8 cellular contexts compared by ENCODE assay signal in the genomic region with DNA sequence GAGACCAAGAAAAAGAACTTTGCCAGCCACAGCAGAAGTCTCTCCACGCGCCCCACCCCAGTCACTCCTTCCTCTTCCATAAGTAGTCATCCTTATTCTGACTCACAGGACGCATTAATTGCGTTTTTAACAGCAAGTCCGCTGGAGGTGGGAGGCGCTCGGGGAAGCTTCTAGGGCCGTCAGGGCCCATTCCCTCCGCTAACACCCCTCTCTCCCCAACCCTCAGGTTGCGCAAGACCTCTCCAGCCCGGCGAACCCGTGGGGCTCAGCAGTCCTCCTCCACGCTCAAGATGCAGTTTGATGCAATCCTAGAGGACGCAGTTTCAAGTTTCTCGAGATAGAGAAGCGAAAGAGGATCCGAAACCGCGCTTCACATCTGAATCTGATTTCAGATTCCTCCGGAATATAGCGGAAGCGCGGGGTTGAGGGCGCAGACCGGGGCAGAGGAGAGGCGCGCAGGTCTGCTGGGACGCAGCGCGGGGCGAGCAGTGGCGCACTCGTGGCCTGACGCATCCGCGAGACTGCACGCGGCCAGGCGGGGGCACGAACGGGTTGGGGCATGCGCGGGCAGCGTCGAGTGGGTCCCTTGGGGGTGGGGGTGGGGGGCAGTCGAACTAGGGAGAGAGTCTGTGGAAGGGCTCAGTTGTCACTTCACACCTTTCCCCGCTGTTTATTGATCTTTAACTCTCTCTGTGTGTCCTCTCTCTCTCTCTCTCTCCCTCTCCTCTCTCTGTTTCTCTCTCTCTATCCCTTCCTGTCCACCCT. TPM values are rescaled to one million over a fixed set of nuclear protein-coding genes. Genes with fewer than 3 reads are reported as not detected.
DNase-seq lines count a peak whose midpoint lies in the region; ATAC-seq and TF ChIP-seq lines count a peak whose summit lies in the region.

No MANE protein-coding gene starts in this region.

- H3K4me1 Mint-ChIP-seq in Caco-2 (ENCODE audit: low read depth, unreplicated experiment) = peaks cover 20% of the 10 kb centered on the region
- peaks cover 9% of the 10 kb centered on the region for H3K4me1 Mint-ChIP-seq in activated T-helper 2 cell treated with anti-CD3 and anti-CD28 coated beads, Interferon-gamma antibody, Interleukin-2, Interleukin-4, amounts not matched to agents 10 μg/mL and 5 μg/mL and 100 μg/mL, durations not matched to agents 14 hours and 24 hours and 36 hours (ENCODE audit: low read depth)
- H3K4me1 Mint-ChIP-seq in nephron = peaks cover 11% of the 10 kb centered on the region

- H3K36me3 ChIP-seq in Caco-2 (ENCODE audit: control insufficient read depth, insufficient read depth, low read length) = no peaks in the 10 kb centered on the region

- H3K27ac ChIP-seq in substantia nigra (ENCODE audit: low read depth, low read length, poor library complexity, severe bottlenecking) = peak overlapping the region; percentile 11

- H3K27me3 Mint-ChIP-seq in Caco-2 (ENCODE audit: insufficient read depth, unreplicated experiment) (no peaks in the 10 kb centered on the region), nephron (ENCODE audit: low read depth) (peaks cover 16% of the 10 kb centered on the region)
- H3K27me3 Mint-ChIP-seq in activated T-helper 2 cell treated with anti-CD3 and anti-CD28 coated beads, Interferon-gamma antibody, Interleukin-2, Interleukin-4, amounts not matched to agents 10 μg/mL and 5 μg/mL and 100 μg/mL, durations not matched to agents 14 hours and 24 hours and 36 hours (ENCODE audit: low read depth) = peaks cover 30% of the 10 kb centered on the region

- H3K4me3 ChIP-seq in Caco-2 (ENCODE audit: low read depth, low read length) (peak overlapping the region; percentile 66), fibroblast of villous mesenchyme (ENCODE audit: low read depth, low read length) (peak overlapping the region; percentile 63)

- H3K4me3 Mint-ChIP-seq in Caco-2 (ENCODE audit: unreplicated experiment) = peak overlapping the region; percentile 84
- H3K4me3 Mint-ChIP-seq in activated T-helper 2 cell treated with anti-CD3 and anti-CD28 coated beads, Interferon-gamma antibody, Interleukin-2, Interleukin-4, amounts not matched to agents 10 μg/mL and 5 μg/mL and 100 μg/mL, durations not matched to agents 14 hours and 24 hours and 36 hours (ENCODE audit: low read depth) = peak overlapping the region; percentile 83
- H3K4me3 Mint-ChIP-seq in nephron = peak overlapping the region; percentile 85 to 90 (median 87)

- H3K27me3 ChIP-seq in Caco-2 (replicated peaks; ENCODE audit: control insufficient read depth, insufficient read depth, low read length) = no peaks in the 10 kb centered on the region

- peaks cover 25% of the 10 kb centered on the region for H3K4me1 ChIP-seq in Caco-2

- CTCF ChIA-PET in Caco-2 (lab: Charles Lee) = interaction anchor here (0.8 to 1.9 kb wide), 3 partner anchors 29 to 160 kb away, joined by 3 to 6 read pairs (median 5); a partner anchor contains a TSS

- POLR2A ChIA-PET in Caco-2 (lab: Charles Lee) = no interaction called here

- H3K9me3 ChIP-seq in Caco-2 = no peaks in the 10 kb centered on the region

- DNase-seq in Caco-2 = peak; percentile 73 to 79
- peak; percentile 97 for DNase-seq in OCI-M1 (lab: John Stamatoyannopoulos, UW)
- DNase-seq in activated T-helper 2 cell treated with anti-CD3 and anti-CD28 coated beads, Interferon-gamma antibody, Interleukin-2, Interleukin-4, amounts not matched to agents 10 μg/mL and 5 μg/mL and 100 μg/mL, durations not matched to agents 14 hours and 24 hours and 36 hours (ENCODE audit: low spot score) = peak; percentile 58
- DNase-seq in fibroblast of villous mesenchyme (ENCODE audit: low read depth) = peak; percentile 97
- peak in 47 of 49 donors; percentile 30 to 91 (median 75) for DNase-seq in substantia nigra (lab: John Stamatoyannopoulos, UW)

- TSS peak; percentile 85 for BruUV-seq in Caco-2 (replicated peaks; lab: Mats Ljungman, UMichigan)

- intact Hi-C loops in Caco-2 (cut with micrococcal nuclease; ENCODE audit: unreplicated experiment) = loop anchor here (2.0 kb wide), 1 partner anchor 48 kb away; no protein-coding TSS in a partner anchor
- intact Hi-C loops in activated T-helper 2 cell treated with anti-CD3 and anti-CD28 coated beads, Interferon-gamma antibody, Interleukin-2, Interleukin-4, amounts not matched to agents 10 μg/mL and 5 μg/mL and 100 μg/mL, durations not matched to agents 14 hours and 24 hours and 36 hours (cut with micrococcal nuclease) = loop anchor here (2.0 kb wide), 1 partner anchor 38 kb away; a partner anchor contains a TSS

- H3K9me3 Mint-ChIP-seq in Caco-2 (ENCODE audit: unreplicated experiment) (no peaks in the 10 kb centered on the region), nephron (no peaks in the 10 kb centered on the region)
- H3K9me3 Mint-ChIP-seq in activated T-helper 2 cell treated with anti-CD3 and anti-CD28 coated beads, Interferon-gamma antibody, Interleukin-2, Interleukin-4, amounts not matched to agents 10 μg/mL and 5 μg/mL and 100 μg/mL, durations not matched to agents 14 hours and 24 hours and 36 hours = no peaks in the 10 kb centered on the region

- H3K27ac Mint-ChIP-seq in Caco-2 (ENCODE audit: unreplicated experiment) = peak overlapping the region; percentile 47
- peak overlapping the region; percentile 70 for H3K27ac Mint-ChIP-seq in activated T-helper 2 cell treated with anti-CD3 and anti-CD28 coated beads, Interferon-gamma antibody, Interleukin-2, Interleukin-4, amounts not matched to agents 10 μg/mL and 5 μg/mL and 100 μg/mL, durations not matched to agents 14 hours and 24 hours and 36 hours
- H3K27ac Mint-ChIP-seq in nephron = peak overlapping the region in 2 of 3 experiments; percentile 41 to 52

- H3K36me3 Mint-ChIP-seq in Caco-2 (ENCODE audit: insufficient read depth, unreplicated experiment) (peaks cover 6% of the 10 kb centered on the region), nephron (ENCODE audit: low read depth) (no peaks in the 10 kb centered on the region)
- H3K36me3 Mint-ChIP-seq in activated T-helper 2 cell treated with anti-CD3 and anti-CD28 coated beads, Interferon-gamma antibody, Interleukin-2, Interleukin-4, amounts not matched to agents 10 μg/mL and 5 μg/mL and 100 μg/mL, durations not matched to agents 14 hours and 24 hours and 36 hours (ENCODE audit: low read depth) = no peaks in the 10 kb centered on the region

- ATAC-seq in GM19351 (IDR thresholded peaks at IDR 0.05; ENCODE audit: unreplicated experiment) (peak; percentile 87), HG03457 (IDR thresholded peaks at IDR 0.05; ENCODE audit: unreplicated experiment) (peak; percentile 83)

- TF ChIP-seq CTCF in Caco-2 (IDR thresholded peaks at IDR 0.05; ENCODE audit: insufficient read depth in 1 of 2, low read depth in 1 of 2, low read length in 1 of 2, severe bottlenecking in 1 of 2, unreplicated experiment in 1 of 2) (no peak), fibroblast of villous mesenchyme (IDR thresholded peaks at IDR 0.05; ENCODE audit: insufficient read depth, low read depth, low read length) (no peak), nephron (IDR thresholded peaks at IDR 0.05; ENCODE audit: unreplicated experiment in 3 of 3) (no peak)

RNA-seq across cellular contexts. Expression of a gene that starts 37.8 kb away (rescaled TPM):
- 1,227 and 1,316 TPM in 2 replicates for total RNA-seq in Caco-2 (2022)
- total RNA-seq in activated T-helper 2 cell treated with anti-CD3 and anti-CD28 coated beads, Interferon-gamma antibody, Interleukin-2, Interleukin-4, amounts not matched to agents 10 μg/mL and 5 μg/mL and 100 μg/mL, durations not matched to agents 14 hours and 24 hours and 36 hours = 108 and 110 TPM in 2 replicates
- 521 and 543 TPM in 2 replicates for total RNA-seq in fibroblast of villous mesenchyme

Comparison
In these comparisons a context has a peak if more than half of its experiments do, and no peak if none do; other contexts are left out.
1. Peak in every context shown above with its lines: DNase-seq, ATAC-seq, H3K4me3 ChIP-seq and H3K27ac ChIP-seq.